ENCODE assay signal across 8 cellular contexts in the genomic region with DNA sequence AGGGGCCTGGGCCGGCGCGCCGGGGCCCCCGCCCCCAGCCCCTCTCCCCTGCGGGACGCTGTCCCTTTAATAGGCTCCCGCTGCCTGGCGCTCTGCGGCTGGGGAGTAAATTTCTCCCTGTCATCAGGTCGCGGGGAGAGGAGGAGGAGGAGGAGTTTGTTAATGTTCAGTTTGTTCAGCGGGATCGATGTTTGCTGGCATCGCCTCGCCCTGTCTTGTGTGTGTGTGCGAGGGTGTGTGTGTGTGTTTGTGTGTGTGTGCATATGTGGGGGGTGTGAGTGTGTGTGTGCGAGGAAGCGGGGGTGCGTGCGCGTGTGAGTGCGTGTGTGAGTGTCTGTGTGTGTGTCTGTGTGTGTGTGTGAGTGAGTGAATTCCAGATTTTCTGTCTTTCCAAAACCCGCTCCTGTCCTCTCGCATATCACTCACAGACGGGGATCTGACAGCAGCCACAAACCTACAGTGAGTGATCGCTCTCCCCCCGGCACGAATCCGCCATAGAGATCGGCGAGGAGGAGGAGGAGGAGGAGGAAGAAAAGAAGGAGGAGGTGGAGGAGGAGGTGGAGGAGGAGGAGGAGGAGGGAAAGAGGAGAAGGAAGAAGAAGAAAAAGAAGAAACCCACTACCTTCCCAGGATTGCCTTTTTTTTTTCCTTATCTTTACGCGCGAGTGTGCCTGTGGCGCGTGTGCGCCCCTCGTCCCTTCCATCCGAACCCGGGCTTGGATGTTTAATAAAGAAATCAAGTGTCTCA. TPM values are rescaled to one million over a fixed set of nuclear protein-coding genes. Genes with fewer than 3 reads are reported as not detected.
DNase-seq lines count a peak whose midpoint lies in the region; ATAC-seq and TF ChIP-seq lines count a peak whose summit lies in the region.

A gene with protein sequence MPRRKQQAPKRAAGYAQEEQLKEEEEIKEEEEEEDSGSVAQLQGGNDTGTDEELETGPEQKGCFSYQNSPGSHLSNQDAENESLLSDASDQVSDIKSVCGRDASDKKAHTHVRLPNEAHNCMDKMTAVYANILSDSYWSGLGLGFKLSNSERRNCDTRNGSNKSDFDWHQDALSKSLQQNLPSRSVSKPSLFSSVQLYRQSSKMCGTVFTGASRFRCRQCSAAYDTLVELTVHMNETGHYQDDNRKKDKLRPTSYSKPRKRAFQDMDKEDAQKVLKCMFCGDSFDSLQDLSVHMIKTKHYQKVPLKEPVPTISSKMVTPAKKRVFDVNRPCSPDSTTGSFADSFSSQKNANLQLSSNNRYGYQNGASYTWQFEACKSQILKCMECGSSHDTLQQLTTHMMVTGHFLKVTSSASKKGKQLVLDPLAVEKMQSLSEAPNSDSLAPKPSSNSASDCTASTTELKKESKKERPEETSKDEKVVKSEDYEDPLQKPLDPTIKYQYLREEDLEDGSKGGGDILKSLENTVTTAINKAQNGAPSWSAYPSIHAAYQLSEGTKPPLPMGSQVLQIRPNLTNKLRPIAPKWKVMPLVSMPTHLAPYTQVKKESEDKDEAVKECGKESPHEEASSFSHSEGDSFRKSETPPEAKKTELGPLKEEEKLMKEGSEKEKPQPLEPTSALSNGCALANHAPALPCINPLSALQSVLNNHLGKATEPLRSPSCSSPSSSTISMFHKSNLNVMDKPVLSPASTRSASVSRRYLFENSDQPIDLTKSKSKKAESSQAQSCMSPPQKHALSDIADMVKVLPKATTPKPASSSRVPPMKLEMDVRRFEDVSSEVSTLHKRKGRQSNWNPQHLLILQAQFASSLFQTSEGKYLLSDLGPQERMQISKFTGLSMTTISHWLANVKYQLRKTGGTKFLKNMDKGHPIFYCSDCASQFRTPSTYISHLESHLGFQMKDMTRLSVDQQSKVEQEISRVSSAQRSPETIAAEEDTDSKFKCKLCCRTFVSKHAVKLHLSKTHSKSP (N-terminal part only) (plus strand): TSS at position 169 of the 748 bp plus-strand sequence. CDS start 936 bp downstream, outside the sequence.

- H3K4me3 ChIP-seq in astrocyte of the spinal cord (ENCODE audit: low read depth, low read length) (peak within 1 kb of the TSS; percentile 53), spleen (peak within 1 kb of the TSS; percentile 26 to 68 (median 36))

- ATAC-seq in GM18867 (IDR thresholded peaks at IDR 0.05; ENCODE audit: unreplicated experiment), result no peak
- no peak for ATAC-seq in HG02642 (IDR thresholded peaks at IDR 0.05; ENCODE audit: poor library complexity, unreplicated experiment)
- no peak for ATAC-seq in GM18873 (IDR thresholded peaks at IDR 0.05; ENCODE audit: low FRiP score, unreplicated experiment)

- H3K4me1 ChIP-seq in spleen, result peaks cover 0 to 19% (median 3%) of the 10 kb centered on the region in 6 donors

- peaks cover 0 to 53% (median 21%) of the 10 kb centered on the region in 7 donors for H3K27me3 ChIP-seq in spleen (replicated peaks in 1 of 7)

- H3K9me3 Mint-ChIP-seq in IgD-negative memory B cell, result peaks cover 0 to 1% (median 0%) of the 10 kb centered on the region in 3 donors

- no peak for TF ChIP-seq CTCF in astrocyte of the spinal cord (IDR thresholded peaks at IDR 0.05; ENCODE audit: low read depth, low read length)
- TF ChIP-seq CTCF in spleen (IDR thresholded peaks at IDR 0.05 in 8 of 11, conservative IDR thresholded peaks at IDR 0.05 in 3 of 11), result no peak

- H3K27me3 Mint-ChIP-seq in IgD-negative memory B cell, result peaks cover 26% of the 10 kb centered on the region

- H3K9me3 ChIP-seq in spleen, result no peaks in the 10 kb centered on the region

- peak; percentile 9 to 77 (median 26) for DNase-seq in T-helper 1 cell
- peak; percentile 19 for DNase-seq in astrocyte of the spinal cord (ENCODE audit: low read depth, low spot score)
- DNase-seq in iris pigment epithelial cell (ENCODE audit: low read depth), result peak; percentile 14
- no peak for DNase-seq in spleen

- H3K36me3 ChIP-seq in spleen, result no peaks in the 10 kb centered on the region

- peaks cover 6 to 26% (median 15%) of the 10 kb centered on the region in 3 donors for H3K4me1 Mint-ChIP-seq in IgD-negative memory B cell

- peak within 1 kb of the TSS in 1 of 3 donors; percentile 9 for H3K27ac Mint-ChIP-seq in IgD-negative memory B cell

- H3K27ac ChIP-seq in spleen, result peak within 1 kb of the TSS; percentile 53 to 83 (median 76)

- no peaks in the 10 kb centered on the region for H3K36me3 Mint-ChIP-seq in IgD-negative memory B cell

- intact Hi-C loops in spleen (cut with DNase I; ENCODE audit: low total_unique reads), result no loop called here

- WGBS in spleen, 5 donors, result 3 to 4% (median 3%) methylated on average over 35 to 41 of the region's 41 CpGs

- in situ Hi-C loops in astrocyte of the spinal cord (cut with HindIII; ENCODE audit: low sequenced_read_pairs), result no loop called here

- no peak for TF ChIP-seq POLR2A in spleen (IDR thresholded peaks at IDR 0.05)

- peak within 1 kb of the TSS; percentile 86 to 96 (median 92) for H3K4me3 Mint-ChIP-seq in IgD-negative memory B cell

RNA-seq across cellular contexts. Expression of the gene that starts here (rescaled TPM):
- 0.73 TPM for polyA plus RNA-seq in IgD-negative memory B cell
- total RNA-seq in spleen, result 10 to 100 TPM; 14.6 to 19.2 (median 17.8) TPM
- 1 to 10 TPM in 2 of 3 donors, under 1 TPM in 1; 0.86 to 2.0 (median 1.9) TPM for polyA plus RNA-seq in spleen
